1 cellular context compared by ENCODE assay signal in genomic region chr1:234558186-234558836, GRCh38.
A peak's percentile ranks its signal among the peaks of the same experiment; 100 is the strongest.
TF ChIP-seq lines count a peak whose summit lies in the region.

No MANE protein-coding gene starts in this region.

TF ChIP-seq in K562, 482 proteins besides CTCF, POLR2A, EP300 and RAD21 (continues in another document):
- no peak for TF ChIP-seq ZNF184 (CRISPR knock-in tag; IDR thresholded peaks at IDR 0.05)
- no peak for TF ChIP-seq ZBED1 (IDR thresholded peaks at IDR 0.05)
- TF ChIP-seq MAFF (IDR thresholded peaks at IDR 0.05; ENCODE audit: low read length) = no peak
- no peak for TF ChIP-seq ZNF586 (CRISPR knock-in tag; conservative IDR thresholded peaks at IDR 0.05)
- TF ChIP-seq PCBP1 (IDR thresholded peaks at IDR 0.05; ENCODE audit: low read depth, low read length, poor library complexity, severe bottlenecking) = no peak
- TF ChIP-seq ETS1 (conservative IDR thresholded peaks at IDR 0.05; ENCODE audit: control insufficient read depth, low read depth, low read length) = no peak
- no peak for TF ChIP-seq IFI16 (CRISPR knock-in tag; IDR thresholded peaks at IDR 0.05)
- TF ChIP-seq POLR3G (IDR thresholded peaks at IDR 0.05; ENCODE audit: extremely low read depth, insufficient read length, insufficient replicate concordance) = no peak
- no peak for TF ChIP-seq POLR2B (IDR thresholded peaks at IDR 0.05; ENCODE audit: low read depth, partially characterized antibody)
- peak; percentile 92 for TF ChIP-seq FOSL1 (tag; conservative IDR thresholded peaks at IDR 0.05)
- no peak for TF ChIP-seq HDAC6 (IDR thresholded peaks at IDR 0.05; ENCODE audit: low read depth, low read length)
- TF ChIP-seq MYC (IDR thresholded peaks at IDR 0.05; ENCODE audit: low read depth, low read length) = no peak
- no peak for TF ChIP-seq MYC (CRISPR knock-in tag; IDR thresholded peaks at IDR 0.05; ENCODE audit: borderline replicate concordance, low read depth)
- TF ChIP-seq BCL6 (CRISPR knock-in tag; IDR thresholded peaks at IDR 0.05) = no peak
- TF ChIP-seq TSHZ1 (CRISPR knock-in tag; IDR thresholded peaks at IDR 0.05) = no peak
- TF ChIP-seq MXI1 (IDR thresholded peaks at IDR 0.05; ENCODE audit: low read depth, low read length) = no peak
- TF ChIP-seq KLF1 (tag; IDR thresholded peaks at IDR 0.05) = no peak
- peak; percentile 15; the same call in 1 of the 2 replicates for TF ChIP-seq MBD2 (IDR thresholded peaks at IDR 0.05; ENCODE audit: borderline replicate concordance, low read depth)
- no peak for TF ChIP-seq EP400 (IDR thresholded peaks at IDR 0.05)
- TF ChIP-seq STAT5B (CRISPR knock-in tag; IDR thresholded peaks at IDR 0.05) = no peak
- no peak for TF ChIP-seq ZBTB43 (CRISPR knock-in tag; IDR thresholded peaks at IDR 0.05)
- TF ChIP-seq KDM5B (IDR thresholded peaks at IDR 0.05; ENCODE audit: insufficient replicate concordance, low read depth, low read length) = no peak
- no peak for TF ChIP-seq CGGBP1 (CRISPR knock-in tag; IDR thresholded peaks at IDR 0.05)
- peak; percentile 87 for TF ChIP-seq CBFA2T3 (IDR thresholded peaks at IDR 0.05)
- TF ChIP-seq CHD1 (IDR thresholded peaks at IDR 0.05; ENCODE audit: low read length) = no peak
- no peak for TF ChIP-seq RAD51 (IDR thresholded peaks at IDR 0.05; ENCODE audit: borderline replicate concordance, low read depth)
- TF ChIP-seq PTTG1 (tag; IDR thresholded peaks at IDR 0.05; ENCODE audit: low read depth) = no peak
- TF ChIP-seq ZNF511 (CRISPR knock-in tag; IDR thresholded peaks at IDR 0.05) = no peak
- no peak for TF ChIP-seq ZNF124 (CRISPR knock-in tag; IDR thresholded peaks at IDR 0.05)
- peak; percentile 44; the same call in 1 of the 2 replicates for TF ChIP-seq TCFL5 (CRISPR knock-in tag; conservative IDR thresholded peaks at IDR 0.05)
- TF ChIP-seq ATF2 (CRISPR knock-in tag; IDR thresholded peaks at IDR 0.05) = no peak
- TF ChIP-seq NFIC (IDR thresholded peaks at IDR 0.05) = no peak
- no peak for TF ChIP-seq EHMT2 (IDR thresholded peaks at IDR 0.05)
- TF ChIP-seq RBFOX2 (IDR thresholded peaks at IDR 0.05; ENCODE audit: low read depth, low read length) = no peak
- TF ChIP-seq NFIX (CRISPR knock-in tag; IDR thresholded peaks at IDR 0.05; ENCODE audit: low read depth) = no peak
- TF ChIP-seq ZNF121 (CRISPR knock-in tag; conservative IDR thresholded peaks at IDR 0.05) = no peak
- TF ChIP-seq KDM4B (IDR thresholded peaks at IDR 0.05; ENCODE audit: borderline replicate concordance in 2 of 2, low read depth in 1 of 2) = no peak
- TF ChIP-seq ZNF316 (IDR thresholded peaks at IDR 0.05) = no peak
- TF ChIP-seq ZBTB26 (CRISPR knock-in tag; IDR thresholded peaks at IDR 0.05) = no peak
- TF ChIP-seq ZNF280A (IDR thresholded peaks at IDR 0.05; ENCODE audit: low read depth, partially characterized antibody) = no peak
- peak; percentile 77 for TF ChIP-seq HDAC3 (IDR thresholded peaks at IDR 0.05; ENCODE audit: borderline replicate concordance, partially characterized antibody)
- no peak for TF ChIP-seq TAF7 (tag; IDR thresholded peaks at IDR 0.05)
- TF ChIP-seq ZNF318 (IDR thresholded peaks at IDR 0.05; ENCODE audit: borderline replicate concordance in 1 of 2, low read depth in 1 of 2) = peak in 1 of 2 experiments; percentile 57; a peak in 1 of 4 replicates
- TF ChIP-seq HMG20A (CRISPR knock-in tag; conservative IDR thresholded peaks at IDR 0.05) = no peak
- TF ChIP-seq ZNF668 (CRISPR knock-in tag; IDR thresholded peaks at IDR 0.05) = no peak
- peak; percentile 54; the same call in 1 of the 2 replicates for TF ChIP-seq ATF3 (IDR thresholded peaks at IDR 0.05)
- TF ChIP-seq ATF3 (CRISPR knock-in tag; conservative IDR thresholded peaks at IDR 0.05) = no peak
